ENCODE assay signal across 1 cellular context in the genomic region with DNA sequence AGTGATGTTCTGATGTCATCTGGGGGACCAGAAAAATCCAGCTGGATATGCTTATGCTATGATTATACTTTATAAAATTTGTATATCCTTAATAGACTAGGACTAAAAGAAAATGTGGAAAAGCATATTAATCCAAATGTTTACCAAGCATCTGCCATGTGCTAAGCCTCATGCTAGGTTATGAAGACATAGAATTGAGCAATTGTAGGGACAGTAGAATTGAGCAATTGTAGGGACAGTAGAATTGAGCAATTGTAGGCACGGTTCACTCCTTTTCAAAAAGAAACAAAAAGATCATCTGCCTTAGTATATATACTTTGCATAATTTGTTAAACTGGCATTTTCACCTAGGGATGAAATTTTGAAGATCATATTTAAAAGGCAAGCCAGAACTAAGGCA.
TF ChIP-seq lines count a peak whose summit lies in the region.

No MANE protein-coding gene starts in this region.

TF ChIP-seq in HepG2, 621 proteins besides CTCF, POLR2A, EP300 and RAD21 (continued from another document and continues in another):
- TF ChIP-seq, protein P1, sequence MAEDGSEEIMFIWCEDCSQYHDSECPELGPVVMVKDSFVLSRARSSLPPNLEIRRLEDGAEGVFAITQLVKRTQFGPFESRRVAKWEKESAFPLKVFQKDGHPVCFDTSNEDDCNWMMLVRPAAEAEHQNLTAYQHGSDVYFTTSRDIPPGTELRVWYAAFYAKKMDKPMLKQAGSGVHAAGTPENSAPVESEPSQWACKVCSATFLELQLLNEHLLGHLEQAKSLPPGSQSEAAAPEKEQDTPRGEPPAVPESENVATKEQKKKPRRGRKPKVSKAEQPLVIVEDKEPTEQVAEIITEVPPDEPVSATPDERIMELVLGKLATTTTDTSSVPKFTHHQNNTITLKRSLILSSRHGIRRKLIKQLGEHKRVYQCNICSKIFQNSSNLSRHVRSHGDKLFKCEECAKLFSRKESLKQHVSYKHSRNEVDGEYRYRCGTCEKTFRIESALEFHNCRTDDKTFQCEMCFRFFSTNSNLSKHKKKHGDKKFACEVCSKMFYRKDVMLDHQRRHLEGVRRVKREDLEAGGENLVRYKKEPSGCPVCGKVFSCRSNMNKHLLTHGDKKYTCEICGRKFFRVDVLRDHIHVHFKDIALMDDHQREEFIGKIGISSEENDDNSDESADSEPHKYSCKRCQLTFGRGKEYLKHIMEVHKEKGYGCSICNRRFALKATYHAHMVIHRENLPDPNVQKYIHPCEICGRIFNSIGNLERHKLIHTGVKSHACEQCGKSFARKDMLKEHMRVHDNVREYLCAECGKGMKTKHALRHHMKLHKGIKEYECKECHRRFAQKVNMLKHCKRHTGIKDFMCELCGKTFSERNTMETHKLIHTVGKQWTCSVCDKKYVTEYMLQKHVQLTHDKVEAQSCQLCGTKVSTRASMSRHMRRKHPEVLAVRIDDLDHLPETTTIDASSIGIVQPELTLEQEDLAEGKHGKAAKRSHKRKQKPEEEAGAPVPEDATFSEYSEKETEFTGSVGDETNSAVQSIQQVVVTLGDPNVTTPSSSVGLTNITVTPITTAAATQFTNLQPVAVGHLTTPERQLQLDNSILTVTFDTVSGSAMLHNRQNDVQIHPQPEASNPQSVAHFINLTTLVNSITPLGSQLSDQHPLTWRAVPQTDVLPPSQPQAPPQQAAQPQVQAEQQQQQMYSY (CRISPR knock-in tag; IDR thresholded peaks at IDR 0.05) = no peak
- TF ChIP-seq WIZ (CRISPR knock-in tag; IDR thresholded peaks at IDR 0.05) (no peak), KDM5B (CRISPR knock-in tag; IDR thresholded peaks at IDR 0.05; ENCODE audit: borderline replicate concordance) (no peak), NFKB2 (CRISPR knock-in tag; IDR thresholded peaks at IDR 0.05; ENCODE audit: borderline replicate concordance) (no peak), NR2F6 (IDR thresholded peaks at IDR 0.05) (peak; percentile 33; the same call in 1 of the 2 replicates), NR2F6 (CRISPR knock-in tag; IDR thresholded peaks at IDR 0.05) (0 out of 2 replicates have a peak, but pooled peaks have one; percentile 50), ZSCAN30 (CRISPR knock-in tag; IDR thresholded peaks at IDR 0.05) (no peak), CAMTA2 (CRISPR knock-in tag; IDR thresholded peaks at IDR 0.05; ENCODE audit: borderline replicate concordance) (no peak), NCOR1 (IDR thresholded peaks at IDR 0.05; ENCODE audit: borderline replicate concordance, low read length) (peak; percentile 43; the same call in 1 of the 2 replicates), FOXM1 (CRISPR knock-in tag; IDR thresholded peaks at IDR 0.05) (no peak), KLF6 (CRISPR knock-in tag; IDR thresholded peaks at IDR 0.05) (peak; percentile 75; the same call in 1 of the 2 replicates), BORCS8-MEF2B (CRISPR knock-in tag; IDR thresholded peaks at IDR 0.05) (no peak), NKX3-1 (CRISPR knock-in tag; IDR thresholded peaks at IDR 0.05) (no peak), DR1 (CRISPR knock-in tag; IDR thresholded peaks at IDR 0.05) (no peak), JARID2 (CRISPR knock-in tag; IDR thresholded peaks at IDR 0.05; ENCODE audit: insufficient replicate concordance) (no peak), ZBTB8A (CRISPR knock-in tag; IDR thresholded peaks at IDR 0.05; ENCODE audit: borderline replicate concordance, low read depth) (no peak), MBD4 (IDR thresholded peaks at IDR 0.05; ENCODE audit: borderline replicate concordance, low read length) (no peak), ZNF776 (CRISPR knock-in tag; IDR thresholded peaks at IDR 0.05) (no peak), HMG20A (CRISPR knock-in tag; IDR thresholded peaks at IDR 0.05; ENCODE audit: borderline replicate concordance) (peak; percentile 90), FOXP1 (IDR thresholded peaks at IDR 0.05) (no peak), FOXP1 (CRISPR knock-in tag; IDR thresholded peaks at IDR 0.05) (peak; percentile 76; the same call in 1 of the 2 replicates), SAFB2 (CRISPR knock-in tag; IDR thresholded peaks at IDR 0.05; ENCODE audit: borderline replicate concordance, low read depth) (no peak), ZNF557 (CRISPR knock-in tag; IDR thresholded peaks at IDR 0.05) (0 out of 2 replicates have a peak, but pooled peaks have one; percentile 53), SIN3A (IDR thresholded peaks at IDR 0.05; ENCODE audit: borderline replicate concordance, low read depth, low read length) (no peak), ZNF510 (CRISPR knock-in tag; IDR thresholded peaks at IDR 0.05; ENCODE audit: low read depth) (no peak), ZNF782 (CRISPR knock-in tag; IDR thresholded peaks at IDR 0.05; ENCODE audit: borderline replicate concordance) (no peak), NPAS2 (CRISPR knock-in tag; IDR thresholded peaks at IDR 0.05; ENCODE audit: borderline replicate concordance) (no peak), HCFC1 (IDR thresholded peaks at IDR 0.05; ENCODE audit: low read depth, low read length) (no peak), SP2 (CRISPR knock-in tag; IDR thresholded peaks at IDR 0.05) (no peak), MXD4 (CRISPR knock-in tag; IDR thresholded peaks at IDR 0.05) (no peak), ZNF24 (IDR thresholded peaks at IDR 0.05) (no peak), CCAR2 (optimal IDR thresholded peaks at IDR 0.05; ENCODE audit: low read depth, low read length) (no peak), RARG (CRISPR knock-in tag; IDR thresholded peaks at IDR 0.05; ENCODE audit: low read depth) (no peak), IRF2 (CRISPR knock-in tag; IDR thresholded peaks at IDR 0.05) (peak; percentile 39; the same call in 1 of the 2 replicates)
- TF ChIP-seq, protein P2, sequence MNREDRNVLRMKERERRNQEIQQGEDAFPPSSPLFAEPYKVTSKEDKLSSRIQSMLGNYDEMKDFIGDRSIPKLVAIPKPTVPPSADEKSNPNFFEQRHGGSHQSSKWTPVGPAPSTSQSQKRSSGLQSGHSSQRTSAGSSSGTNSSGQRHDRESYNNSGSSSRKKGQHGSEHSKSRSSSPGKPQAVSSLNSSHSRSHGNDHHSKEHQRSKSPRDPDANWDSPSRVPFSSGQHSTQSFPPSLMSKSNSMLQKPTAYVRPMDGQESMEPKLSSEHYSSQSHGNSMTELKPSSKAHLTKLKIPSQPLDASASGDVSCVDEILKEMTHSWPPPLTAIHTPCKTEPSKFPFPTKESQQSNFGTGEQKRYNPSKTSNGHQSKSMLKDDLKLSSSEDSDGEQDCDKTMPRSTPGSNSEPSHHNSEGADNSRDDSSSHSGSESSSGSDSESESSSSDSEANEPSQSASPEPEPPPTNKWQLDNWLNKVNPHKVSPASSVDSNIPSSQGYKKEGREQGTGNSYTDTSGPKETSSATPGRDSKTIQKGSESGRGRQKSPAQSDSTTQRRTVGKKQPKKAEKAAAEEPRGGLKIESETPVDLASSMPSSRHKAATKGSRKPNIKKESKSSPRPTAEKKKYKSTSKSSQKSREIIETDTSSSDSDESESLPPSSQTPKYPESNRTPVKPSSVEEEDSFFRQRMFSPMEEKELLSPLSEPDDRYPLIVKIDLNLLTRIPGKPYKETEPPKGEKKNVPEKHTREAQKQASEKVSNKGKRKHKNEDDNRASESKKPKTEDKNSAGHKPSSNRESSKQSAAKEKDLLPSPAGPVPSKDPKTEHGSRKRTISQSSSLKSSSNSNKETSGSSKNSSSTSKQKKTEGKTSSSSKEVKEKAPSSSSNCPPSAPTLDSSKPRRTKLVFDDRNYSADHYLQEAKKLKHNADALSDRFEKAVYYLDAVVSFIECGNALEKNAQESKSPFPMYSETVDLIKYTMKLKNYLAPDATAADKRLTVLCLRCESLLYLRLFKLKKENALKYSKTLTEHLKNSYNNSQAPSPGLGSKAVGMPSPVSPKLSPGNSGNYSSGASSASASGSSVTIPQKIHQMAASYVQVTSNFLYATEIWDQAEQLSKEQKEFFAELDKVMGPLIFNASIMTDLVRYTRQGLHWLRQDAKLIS (CRISPR knock-in tag; IDR thresholded peaks at IDR 0.05) = no peak
- TF ChIP-seq, protein P3, sequence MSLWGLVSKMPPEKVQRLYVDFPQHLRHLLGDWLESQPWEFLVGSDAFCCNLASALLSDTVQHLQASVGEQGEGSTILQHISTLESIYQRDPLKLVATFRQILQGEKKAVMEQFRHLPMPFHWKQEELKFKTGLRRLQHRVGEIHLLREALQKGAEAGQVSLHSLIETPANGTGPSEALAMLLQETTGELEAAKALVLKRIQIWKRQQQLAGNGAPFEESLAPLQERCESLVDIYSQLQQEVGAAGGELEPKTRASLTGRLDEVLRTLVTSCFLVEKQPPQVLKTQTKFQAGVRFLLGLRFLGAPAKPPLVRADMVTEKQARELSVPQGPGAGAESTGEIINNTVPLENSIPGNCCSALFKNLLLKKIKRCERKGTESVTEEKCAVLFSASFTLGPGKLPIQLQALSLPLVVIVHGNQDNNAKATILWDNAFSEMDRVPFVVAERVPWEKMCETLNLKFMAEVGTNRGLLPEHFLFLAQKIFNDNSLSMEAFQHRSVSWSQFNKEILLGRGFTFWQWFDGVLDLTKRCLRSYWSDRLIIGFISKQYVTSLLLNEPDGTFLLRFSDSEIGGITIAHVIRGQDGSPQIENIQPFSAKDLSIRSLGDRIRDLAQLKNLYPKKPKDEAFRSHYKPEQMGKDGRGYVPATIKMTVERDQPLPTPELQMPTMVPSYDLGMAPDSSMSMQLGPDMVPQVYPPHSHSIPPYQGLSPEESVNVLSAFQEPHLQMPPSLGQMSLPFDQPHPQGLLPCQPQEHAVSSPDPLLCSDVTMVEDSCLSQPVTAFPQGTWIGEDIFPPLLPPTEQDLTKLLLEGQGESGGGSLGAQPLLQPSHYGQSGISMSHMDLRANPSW (CRISPR knock-in tag; IDR thresholded peaks at IDR 0.05; ENCODE audit: borderline replicate concordance) = no peak
- TF ChIP-seq, protein P4, sequence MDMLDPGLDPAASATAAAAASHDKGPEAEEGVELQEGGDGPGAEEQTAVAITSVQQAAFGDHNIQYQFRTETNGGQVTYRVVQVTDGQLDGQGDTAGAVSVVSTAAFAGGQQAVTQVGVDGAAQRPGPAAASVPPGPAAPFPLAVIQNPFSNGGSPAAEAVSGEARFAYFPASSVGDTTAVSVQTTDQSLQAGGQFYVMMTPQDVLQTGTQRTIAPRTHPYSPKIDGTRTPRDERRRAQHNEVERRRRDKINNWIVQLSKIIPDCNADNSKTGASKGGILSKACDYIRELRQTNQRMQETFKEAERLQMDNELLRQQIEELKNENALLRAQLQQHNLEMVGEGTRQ (IDR thresholded peaks at IDR 0.05; ENCODE audit: low read depth, low read length) = no peak
- TF ChIP-seq, protein P4 (CRISPR knock-in tag; IDR thresholded peaks at IDR 0.05; ENCODE audit: borderline replicate concordance) = no peak
- TF ChIP-seq, protein P5, sequence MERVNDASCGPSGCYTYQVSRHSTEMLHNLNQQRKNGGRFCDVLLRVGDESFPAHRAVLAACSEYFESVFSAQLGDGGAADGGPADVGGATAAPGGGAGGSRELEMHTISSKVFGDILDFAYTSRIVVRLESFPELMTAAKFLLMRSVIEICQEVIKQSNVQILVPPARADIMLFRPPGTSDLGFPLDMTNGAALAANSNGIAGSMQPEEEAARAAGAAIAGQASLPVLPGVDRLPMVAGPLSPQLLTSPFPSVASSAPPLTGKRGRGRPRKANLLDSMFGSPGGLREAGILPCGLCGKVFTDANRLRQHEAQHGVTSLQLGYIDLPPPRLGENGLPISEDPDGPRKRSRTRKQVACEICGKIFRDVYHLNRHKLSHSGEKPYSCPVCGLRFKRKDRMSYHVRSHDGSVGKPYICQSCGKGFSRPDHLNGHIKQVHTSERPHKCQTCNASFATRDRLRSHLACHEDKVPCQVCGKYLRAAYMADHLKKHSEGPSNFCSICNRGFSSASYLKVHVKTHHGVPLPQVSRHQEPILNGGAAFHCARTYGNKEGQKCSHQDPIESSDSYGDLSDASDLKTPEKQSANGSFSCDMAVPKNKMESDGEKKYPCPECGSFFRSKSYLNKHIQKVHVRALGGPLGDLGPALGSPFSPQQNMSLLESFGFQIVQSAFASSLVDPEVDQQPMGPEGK (CRISPR knock-in tag; IDR thresholded peaks at IDR 0.05) = 0 out of 2 replicates have a peak, but pooled peaks have one; percentile 28
- TF ChIP-seq, protein P6, sequence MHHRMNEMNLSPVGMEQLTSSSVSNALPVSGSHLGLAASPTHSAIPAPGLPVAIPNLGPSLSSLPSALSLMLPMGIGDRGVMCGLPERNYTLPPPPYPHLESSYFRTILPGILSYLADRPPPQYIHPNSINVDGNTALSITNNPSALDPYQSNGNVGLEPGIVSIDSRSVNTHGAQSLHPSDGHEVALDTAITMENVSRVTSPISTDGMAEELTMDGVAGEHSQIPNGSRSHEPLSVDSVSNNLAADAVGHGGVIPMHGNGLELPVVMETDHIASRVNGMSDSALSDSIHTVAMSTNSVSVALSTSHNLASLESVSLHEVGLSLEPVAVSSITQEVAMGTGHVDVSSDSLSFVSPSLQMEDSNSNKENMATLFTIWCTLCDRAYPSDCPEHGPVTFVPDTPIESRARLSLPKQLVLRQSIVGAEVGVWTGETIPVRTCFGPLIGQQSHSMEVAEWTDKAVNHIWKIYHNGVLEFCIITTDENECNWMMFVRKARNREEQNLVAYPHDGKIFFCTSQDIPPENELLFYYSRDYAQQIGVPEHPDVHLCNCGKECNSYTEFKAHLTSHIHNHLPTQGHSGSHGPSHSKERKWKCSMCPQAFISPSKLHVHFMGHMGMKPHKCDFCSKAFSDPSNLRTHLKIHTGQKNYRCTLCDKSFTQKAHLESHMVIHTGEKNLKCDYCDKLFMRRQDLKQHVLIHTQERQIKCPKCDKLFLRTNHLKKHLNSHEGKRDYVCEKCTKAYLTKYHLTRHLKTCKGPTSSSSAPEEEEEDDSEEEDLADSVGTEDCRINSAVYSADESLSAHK (CRISPR knock-in tag; IDR thresholded peaks at IDR 0.05; ENCODE audit: borderline replicate concordance) = no peak
- TF ChIP-seq, protein P7, sequence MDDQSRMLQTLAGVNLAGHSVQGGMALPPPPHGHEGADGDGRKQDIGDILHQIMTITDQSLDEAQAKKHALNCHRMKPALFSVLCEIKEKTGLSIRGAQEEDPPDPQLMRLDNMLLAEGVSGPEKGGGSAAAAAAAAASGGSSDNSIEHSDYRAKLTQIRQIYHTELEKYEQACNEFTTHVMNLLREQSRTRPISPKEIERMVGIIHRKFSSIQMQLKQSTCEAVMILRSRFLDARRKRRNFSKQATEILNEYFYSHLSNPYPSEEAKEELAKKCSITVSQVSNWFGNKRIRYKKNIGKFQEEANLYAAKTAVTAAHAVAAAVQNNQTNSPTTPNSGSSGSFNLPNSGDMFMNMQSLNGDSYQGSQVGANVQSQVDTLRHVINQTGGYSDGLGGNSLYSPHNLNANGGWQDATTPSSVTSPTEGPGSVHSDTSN (CRISPR knock-in tag; IDR thresholded peaks at IDR 0.05; ENCODE audit: borderline replicate concordance) = no peak
- TF ChIP-seq, protein P8, sequence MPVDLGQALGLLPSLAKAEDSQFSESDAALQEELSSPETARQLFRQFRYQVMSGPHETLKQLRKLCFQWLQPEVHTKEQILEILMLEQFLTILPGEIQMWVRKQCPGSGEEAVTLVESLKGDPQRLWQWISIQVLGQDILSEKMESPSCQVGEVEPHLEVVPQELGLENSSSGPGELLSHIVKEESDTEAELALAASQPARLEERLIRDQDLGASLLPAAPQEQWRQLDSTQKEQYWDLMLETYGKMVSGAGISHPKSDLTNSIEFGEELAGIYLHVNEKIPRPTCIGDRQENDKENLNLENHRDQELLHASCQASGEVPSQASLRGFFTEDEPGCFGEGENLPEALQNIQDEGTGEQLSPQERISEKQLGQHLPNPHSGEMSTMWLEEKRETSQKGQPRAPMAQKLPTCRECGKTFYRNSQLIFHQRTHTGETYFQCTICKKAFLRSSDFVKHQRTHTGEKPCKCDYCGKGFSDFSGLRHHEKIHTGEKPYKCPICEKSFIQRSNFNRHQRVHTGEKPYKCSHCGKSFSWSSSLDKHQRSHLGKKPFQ (CRISPR knock-in tag; IDR thresholded peaks at IDR 0.05; ENCODE audit: insufficient replicate concordance) = no peak
